1 cellular context compared by ENCODE assay signal in the genomic region with DNA sequence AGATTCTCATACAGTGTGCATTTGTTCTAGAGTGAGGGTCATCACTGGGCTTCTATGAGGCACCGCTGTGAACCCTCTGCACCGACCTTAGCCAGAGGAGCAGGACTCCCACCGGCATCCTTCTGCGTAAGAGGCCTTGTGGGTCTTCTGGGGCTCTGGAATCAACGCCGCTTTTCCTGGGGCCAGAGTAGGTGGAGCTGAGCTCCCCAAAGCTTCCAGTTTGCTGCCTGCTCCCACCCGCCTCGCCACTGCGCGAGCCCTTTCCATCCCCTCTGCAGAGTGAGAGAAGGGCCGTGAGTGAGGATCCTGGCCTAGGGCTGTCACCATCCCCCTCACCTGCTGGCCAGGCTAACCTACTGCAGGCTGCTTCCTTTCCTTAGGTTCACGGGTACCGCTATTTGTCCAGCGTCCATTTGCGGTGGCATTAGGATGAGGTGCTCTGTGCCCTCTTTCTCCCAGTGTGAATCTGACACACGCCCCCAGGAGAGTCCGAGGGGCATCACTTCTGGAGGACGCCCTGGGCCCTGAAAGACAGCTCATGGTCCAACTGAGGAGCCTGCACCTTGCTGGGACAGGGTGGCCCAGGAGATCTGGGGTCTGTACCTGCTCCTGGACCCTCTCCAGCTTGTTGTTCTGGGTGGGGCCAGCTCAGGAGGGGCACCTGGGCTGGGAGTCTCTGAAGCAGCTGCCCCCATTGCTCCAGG.
TF ChIP-seq lines count a peak whose summit lies in the region.

No MANE protein-coding gene starts in this region.

TF ChIP-seq in H1, 55 proteins besides CTCF, POLR2A, EP300 and RAD21 (continued from another document):
- TF ChIP-seq RNF2 (IDR thresholded peaks at IDR 0.05; ENCODE audit: borderline replicate concordance, low read depth, low read length, missing control alignments, poor library complexity, severe bottlenecking) = no peak
- no peak for TF ChIP-seq KDM4A (IDR thresholded peaks at IDR 0.05; ENCODE audit: low read depth, low read length, severe bottlenecking)
- no peak for TF ChIP-seq TAF7 (optimal IDR thresholded peaks at IDR 0.05; ENCODE audit: borderline replicate concordance, low read depth, low read length)
- no peak for TF ChIP-seq TCF12 (IDR thresholded peaks at IDR 0.05; ENCODE audit: low read depth, low read length)
- TF ChIP-seq SIX5 (IDR thresholded peaks at IDR 0.05; ENCODE audit: low read depth, low read length) = no peak
- no peak for TF ChIP-seq SAP30 (IDR thresholded peaks at IDR 0.05; ENCODE audit: insufficient read depth, insufficient replicate concordance, low read length)
TF ChIP-seq in H1: peak in this region for 0.
